In genomic region chr9:121650220-121651013, GRCh38 we compare ENCODE assay signal across 8 cellular contexts. TPM values are rescaled to one million over a fixed set of nuclear protein-coding genes. Genes with fewer than 3 reads are reported as not detected.
DNase-seq lines count a peak whose midpoint lies in the region; ATAC-seq lines count a peak whose summit lies in the region.

No MANE protein-coding gene starts in this region.

- H3K27me3 ChIP-seq in neuronal stem cell (ENCODE audit: control insufficient read depth in 3 of 3, insufficient read depth in 3 of 3, low read depth in 1 of 3, low read length in 3 of 3): no peaks in the 10 kb centered on the region

- peak overlapping the region; percentile 85 for H2AFZ ChIP-seq in neuronal stem cell (ENCODE audit: low read length)

- H3K4me3 ChIP-seq in neuronal stem cell (ENCODE audit: low read length in 2 of 2): peak overlapping the region in 1 of 2 donors; percentile 18

- no peak overlapping the region for H4K91ac ChIP-seq in neuronal stem cell (ENCODE audit: low read depth, low read length, poor library complexity)

- CTCF ChIA-PET in activated CD4-positive, alpha-beta memory T cell treated with anti-CD3 and anti-CD28 coated beads for 36 hours (lab: Charles Lee): interaction anchor here (1.0 kb wide), 1 partner anchor 10 kb away, joined by 3 read pairs; no protein-coding TSS in a partner anchor
- CTCF ChIA-PET in activated CD4-positive, alpha-beta memory T cell treated with anti-CD3 and anti-CD28 coated beads, Interleukin-2, amount 10 ng/mL, durations not matched to agents 7 days and 5 days (lab: Charles Lee): interaction anchor here (0.6 kb wide), 1 partner anchor 10 kb away, joined by 3 read pairs; no protein-coding TSS in a partner anchor

- peak overlapping the region; percentile 56 for H2BK5ac ChIP-seq in neuronal stem cell (ENCODE audit: low read length)

- no peak overlapping the region for H2BK12ac ChIP-seq in neuronal stem cell (ENCODE audit: low read length)

- peak; percentile 41 for DNase-seq in activated CD4-positive, alpha-beta memory T cell treated with anti-CD3 and anti-CD28 coated beads for 36 hours
- no peak for DNase-seq in activated CD4-positive, alpha-beta memory T cell treated with anti-CD3 and anti-CD28 coated beads, Interleukin-2, amount 10 ng/mL, durations not matched to agents 7 days and 5 days
- peak; percentile 31 for DNase-seq in NOMO-1 treated with dmso at 0.1 percent for 144 hours (lab: John Stamatoyannopoulos, UW; ENCODE audit: unreplicated experiment)
- DNase-seq in neuronal stem cell (ENCODE audit: low spot score): peak; percentile 79
- DNase-seq in cerebellum (ENCODE audit: low spot score): no peak

- H3K4me1 ChIP-seq in neuronal stem cell (ENCODE audit: control insufficient read depth in 2 of 2, insufficient read depth in 1 of 2, low read depth in 1 of 2, low read length in 2 of 2): peaks cover 35 to 40% of the 10 kb centered on the region in 2 donors

- no peak overlapping the region for H3K27ac Mint-ChIP-seq in activated CD4-positive, alpha-beta memory T cell treated with anti-CD3 and anti-CD28 coated beads for 36 hours
- H3K27ac Mint-ChIP-seq in activated CD4-positive, alpha-beta memory T cell treated with anti-CD3 and anti-CD28 coated beads, Interleukin-2, amount 10 ng/mL, durations not matched to agents 7 days and 5 days: no peak overlapping the region

- POLR2A ChIA-PET in activated CD4-positive, alpha-beta memory T cell treated with anti-CD3 and anti-CD28 coated beads for 36 hours (lab: Charles Lee): no interaction called here
- POLR2A ChIA-PET in activated CD4-positive, alpha-beta memory T cell treated with anti-CD3 and anti-CD28 coated beads, Interleukin-2, amount 10 ng/mL, durations not matched to agents 7 days and 5 days (lab: Charles Lee): interaction anchor here (1.2 kb wide), 1 partner anchor 29 kb away, joined by 3 read pairs; no protein-coding TSS in a partner anchor

- no peak overlapping the region for H3K23ac ChIP-seq in neuronal stem cell (ENCODE audit: low read depth, low read length, poor library complexity)

- H2AK5ac ChIP-seq in neuronal stem cell (ENCODE audit: low read depth, low read length): peak overlapping the region; percentile 79

- no peaks in the 10 kb centered on the region for H3K9me3 Mint-ChIP-seq in activated CD4-positive, alpha-beta memory T cell treated with anti-CD3 and anti-CD28 coated beads for 36 hours
- no peaks in the 10 kb centered on the region for H3K9me3 Mint-ChIP-seq in activated CD4-positive, alpha-beta memory T cell treated with anti-CD3 and anti-CD28 coated beads, Interleukin-2, amount 10 ng/mL, durations not matched to agents 7 days and 5 days

- no peaks in the 10 kb centered on the region for H3K9me3 ChIP-seq in neuronal stem cell (replicated peaks in 1 of 2; ENCODE audit: control insufficient read depth in 2 of 2, insufficient read depth in 1 of 2, low read depth in 1 of 2, low read length in 2 of 2)

- H3K36me3 Mint-ChIP-seq in activated CD4-positive, alpha-beta memory T cell treated with anti-CD3 and anti-CD28 coated beads for 36 hours: no peaks in the 10 kb centered on the region
- no peaks in the 10 kb centered on the region for H3K36me3 Mint-ChIP-seq in activated CD4-positive, alpha-beta memory T cell treated with anti-CD3 and anti-CD28 coated beads, Interleukin-2, amount 10 ng/mL, durations not matched to agents 7 days and 5 days (ENCODE audit: low read depth)

- no peak overlapping the region for H3K4me3 Mint-ChIP-seq in activated CD4-positive, alpha-beta memory T cell treated with anti-CD3 and anti-CD28 coated beads for 36 hours
- H3K4me3 Mint-ChIP-seq in activated CD4-positive, alpha-beta memory T cell treated with anti-CD3 and anti-CD28 coated beads, Interleukin-2, amount 10 ng/mL, durations not matched to agents 7 days and 5 days: no peak overlapping the region

- ATAC-seq in esophagus mucosa (peak; percentile 64), HG03439 (IDR thresholded peaks at IDR 0.05; ENCODE audit: unreplicated experiment) (no peak), HG02678 (IDR thresholded peaks at IDR 0.05; ENCODE audit: unreplicated experiment) (no peak)

- peaks cover 51% of the 10 kb centered on the region for H3K27me3 Mint-ChIP-seq in activated CD4-positive, alpha-beta memory T cell treated with anti-CD3 and anti-CD28 coated beads for 36 hours
- H3K27me3 Mint-ChIP-seq in activated CD4-positive, alpha-beta memory T cell treated with anti-CD3 and anti-CD28 coated beads, Interleukin-2, amount 10 ng/mL, durations not matched to agents 7 days and 5 days: peaks cover 42% of the 10 kb centered on the region

- H3K4ac ChIP-seq in neuronal stem cell (ENCODE audit: low read length): no peak overlapping the region

- no peak overlapping the region for H3K9ac ChIP-seq in neuronal stem cell (ENCODE audit: low read depth, low read length, poor library complexity)

- H3K4me1 Mint-ChIP-seq in activated CD4-positive, alpha-beta memory T cell treated with anti-CD3 and anti-CD28 coated beads for 36 hours (ENCODE audit: low read depth): peaks cover 9% of the 10 kb centered on the region
- peaks cover 2% of the 10 kb centered on the region for H3K4me1 Mint-ChIP-seq in activated CD4-positive, alpha-beta memory T cell treated with anti-CD3 and anti-CD28 coated beads, Interleukin-2, amount 10 ng/mL, durations not matched to agents 7 days and 5 days

- peak overlapping the region; percentile 74 for H3K27ac ChIP-seq in neuronal stem cell (replicated peaks; ENCODE audit: low read length)

- no peak overlapping the region for H4K8ac ChIP-seq in neuronal stem cell (ENCODE audit: low read depth, low read length)

- no CpG with 5 or more reads among the region's 15 CpGs for WGBS in neuronal stem cell (ENCODE audit: extremely low coverage in 2 of 2, insufficient read length in 2 of 2, insufficient replicate concordance in 1 of 2), 2 donors

- intact Hi-C loops in activated CD4-positive, alpha-beta memory T cell treated with anti-CD3 and anti-CD28 coated beads for 36 hours (cut with micrococcal nuclease): no loop called here

- no peak overlapping the region for H3K14ac ChIP-seq in neuronal stem cell (ENCODE audit: low read length)

- peak overlapping the region; percentile 32 for H2BK15ac ChIP-seq in neuronal stem cell (ENCODE audit: low read length)

- H3K79me1 ChIP-seq in neuronal stem cell (ENCODE audit: low read depth, low read length): peaks cover 9% of the 10 kb centered on the region

- H3K18ac ChIP-seq in neuronal stem cell (ENCODE audit: low read length): peak overlapping the region; percentile 67

- peak overlapping the region; percentile 35 for H3K4me2 ChIP-seq in neuronal stem cell (ENCODE audit: insufficient read depth, low read length, poor library complexity, severe bottlenecking)

- no peak overlapping the region for H2BK120ac ChIP-seq in neuronal stem cell (ENCODE audit: low read depth, low read length)

- H3K36me3 ChIP-seq in neuronal stem cell (replicated peaks in 1 of 2; ENCODE audit: control insufficient read depth in 2 of 2, insufficient read depth in 2 of 2, low read length in 2 of 2): no peaks in the 10 kb centered on the region

RNA-seq across cellular contexts. Expression of gene DAB2IP, which starts 1.0 kb away (rescaled TPM):
- not detected for total RNA-seq in activated CD4-positive, alpha-beta memory T cell treated with anti-CD3 and anti-CD28 coated beads for 36 hours
- not detected for total RNA-seq in activated CD4-positive, alpha-beta memory T cell treated with anti-CD3 and anti-CD28 coated beads, Interleukin-2, amount 10 ng/mL, durations not matched to agents 7 days and 5 days
- total RNA-seq in esophagus mucosa (46.0 TPM), cerebellum (17.1 TPM)
- polyA plus RNA-seq in neuronal stem cell (2013, experiment 1 of 2): 28.9 TPM
- polyA plus RNA-seq in neuronal stem cell (2013, experiment 2 of 2): 29.1 TPM

Comparison
In these comparisons a context has a peak if more than half of its experiments do, and no peak if none do; other contexts are left out.
1. DNase-seq: peak in activated CD4-positive, alpha-beta memory T cell treated with anti-CD3 and anti-CD28 coated beads for 36 hours (single experiment), NOMO-1 treated with dmso at 0.1 percent for 144 hours (single experiment) and neuronal stem cell (single experiment); none in activated CD4-positive, alpha-beta memory T cell treated with anti-CD3 and anti-CD28 coated beads, Interleukin-2, amount 10 ng/mL, durations not matched to agents 7 days and 5 days (single experiment) and cerebellum (single experiment).
2. RNA of gene DAB2IP, which starts 1.0 kb away (total RNA-seq): 46.0 TPM in esophagus mucosa (single experiment) and 17.1 TPM in cerebellum (single experiment); not detected in activated CD4-positive, alpha-beta memory T cell treated with anti-CD3 and anti-CD28 coated beads, Interleukin-2, amount 10 ng/mL, durations not matched to agents 7 days and 5 days and not detected in activated CD4-positive, alpha-beta memory T cell treated with anti-CD3 and anti-CD28 coated beads for 36 hours; every median in the first group is over 10 times any median in the second.